Comparison of ENCODE assay signal across 8 cellular contexts in the genomic region with DNA sequence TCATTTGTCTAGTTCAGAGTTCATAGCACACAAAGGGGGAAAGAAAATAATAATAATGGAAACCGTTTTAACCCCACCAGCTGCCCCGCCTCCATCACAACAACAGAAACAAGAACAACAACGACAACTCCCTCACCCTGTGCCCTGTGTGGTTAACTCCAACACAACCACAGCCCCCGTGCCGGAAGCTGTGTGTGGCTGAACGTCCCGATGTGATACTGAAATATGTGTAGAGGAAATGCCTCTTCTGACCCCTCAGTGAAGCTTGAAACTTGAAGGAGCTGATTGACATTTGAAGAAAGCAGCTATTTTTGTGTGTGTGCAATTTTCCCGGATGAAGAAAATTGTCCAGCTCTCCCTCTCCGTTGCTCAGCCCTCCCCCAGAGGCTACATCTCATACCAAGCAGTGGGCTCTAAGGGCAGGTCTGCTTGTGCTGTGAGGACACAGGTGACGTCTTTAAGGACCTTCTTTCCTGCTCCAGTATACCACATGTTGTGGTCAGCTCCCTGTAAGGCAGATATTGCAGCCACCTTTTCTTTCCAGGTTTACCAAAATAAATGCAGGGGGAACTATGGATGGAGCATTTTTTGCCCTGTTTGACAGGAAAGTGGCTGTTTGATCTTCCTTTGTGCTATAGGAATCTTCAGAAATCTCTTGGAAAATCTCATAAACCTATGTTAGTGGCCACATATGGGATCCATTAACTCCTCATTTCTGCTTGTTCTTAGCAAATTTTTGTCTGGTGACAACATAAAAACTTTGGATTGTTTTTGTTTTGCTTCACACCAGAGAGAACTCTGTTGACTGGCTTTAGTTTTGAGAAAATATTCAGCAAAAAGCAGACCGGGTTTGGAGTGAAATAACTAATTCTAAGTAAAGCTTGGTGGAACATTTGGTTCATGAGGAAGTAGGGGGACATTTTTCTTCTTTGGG.
DNase-seq lines count a peak whose midpoint lies in the region; ATAC-seq lines count a peak whose summit lies in the region.

No MANE protein-coding gene starts in this region.

- peak overlapping the region; percentile 85 for H3K27ac Mint-ChIP-seq in activated CD4-positive, alpha-beta T cell treated with anti-CD3 and anti-CD28 coated beads, Interleukin-2, amount 10 ng/mL, durations not matched to agents 7 days and 5 days

- DNase-seq in activated CD4-positive, alpha-beta T cell treated with anti-CD3 and anti-CD28 coated beads, Interleukin-2, amount 10 ng/mL, durations not matched to agents 7 days and 5 days = peak; percentile 84
- DNase-seq in fibroblast of gingiva (ENCODE audit: low read depth) (peak; percentile 58), NCI-H526 treated with DMSO at 0.1 percent for 48 hours (lab: John Stamatoyannopoulos, UW) (no peak), ureter (ENCODE audit: low spot score) (no peak), NOMO-1 treated with DMSO at 0.1 percent for 48 hours (lab: John Stamatoyannopoulos, UW; ENCODE audit: unreplicated experiment) (no peak)
- peak; percentile 38 to 39 for DNase-seq in stimulated activated CD4-positive, alpha-beta T cell treated with anti-CD3 and anti-CD28 coated beads, Interleukin-4, amount 100 ng/mL, for 48 hours (ENCODE audit: low read depth in 2 of 2)

- peaks cover 4% of the 10 kb centered on the region for H3K27me3 Mint-ChIP-seq in activated CD4-positive, alpha-beta T cell treated with anti-CD3 and anti-CD28 coated beads, Interleukin-2, amount 10 ng/mL, durations not matched to agents 7 days and 5 days

- H3K36me3 Mint-ChIP-seq in activated CD4-positive, alpha-beta T cell treated with anti-CD3 and anti-CD28 coated beads, Interleukin-2, amount 10 ng/mL, durations not matched to agents 7 days and 5 days (ENCODE audit: low read depth) = peaks cover 3% of the 10 kb centered on the region

- ATAC-seq in GM19395 (IDR thresholded peaks at IDR 0.05; ENCODE audit: unreplicated experiment) = peak; percentile 95
- ATAC-seq in HG03354 (IDR thresholded peaks at IDR 0.05; ENCODE audit: poor library complexity, severe bottlenecking, unreplicated experiment) = peak; percentile 97

- H3K9me3 Mint-ChIP-seq in activated CD4-positive, alpha-beta T cell treated with anti-CD3 and anti-CD28 coated beads, Interleukin-2, amount 10 ng/mL, durations not matched to agents 7 days and 5 days = no peaks in the 10 kb centered on the region

- CTCF ChIA-PET in activated CD4-positive, alpha-beta T cell treated with anti-CD3 and anti-CD28 coated beads, Interleukin-2, amount 10 ng/mL, durations not matched to agents 7 days and 5 days (lab: Charles Lee) = interaction anchor here (0.9 kb wide), 1 partner anchor 35 kb away, joined by 4 read pairs; no protein-coding TSS in a partner anchor

- POLR2A ChIA-PET in activated CD4-positive, alpha-beta T cell treated with anti-CD3 and anti-CD28 coated beads, Interleukin-2, amount 10 ng/mL, durations not matched to agents 7 days and 5 days (lab: Charles Lee) = interaction anchor here (0.7 to 0.9 kb wide), 2 partner anchors 87 to 167 kb away, joined by 3 to 4 read pairs; no protein-coding TSS in a partner anchor

- peak overlapping the region; percentile 56 for H3K4me3 Mint-ChIP-seq in activated CD4-positive, alpha-beta T cell treated with anti-CD3 and anti-CD28 coated beads, Interleukin-2, amount 10 ng/mL, durations not matched to agents 7 days and 5 days

- H3K4me1 Mint-ChIP-seq in activated CD4-positive, alpha-beta T cell treated with anti-CD3 and anti-CD28 coated beads, Interleukin-2, amount 10 ng/mL, durations not matched to agents 7 days and 5 days = peaks cover 73% of the 10 kb centered on the region

Comparison
In these comparisons a context has a peak if more than half of its experiments do, and no peak if none do; other contexts are left out.
1. DNase-seq: peak in activated CD4-positive, alpha-beta T cell treated with anti-CD3 and anti-CD28 coated beads, Interleukin-2, amount 10 ng/mL, durations not matched to agents 7 days and 5 days (single experiment), fibroblast of gingiva (single experiment) and stimulated activated CD4-positive, alpha-beta T cell treated with anti-CD3 and anti-CD28 coated beads, Interleukin-4, amount 100 ng/mL, for 48 hours (2 of 2); none in NCI-H526 treated with DMSO at 0.1 percent for 48 hours (single experiment), ureter (single experiment) and NOMO-1 treated with DMSO at 0.1 percent for 48 hours (single experiment).